11 cellular contexts compared by ENCODE assay signal in genomic region chr17:76142044-76143041, GRCh38. TPM values are rescaled to one million over a fixed set of nuclear protein-coding genes. Genes with fewer than 3 reads are reported as not detected.
DNase-seq lines count a peak whose midpoint lies in the region; ATAC-seq, FAIRE-seq and TF ChIP-seq lines count a peak whose summit lies in the region.
"Had no signal": no experiment of that assay in that cellular context is flagged by ENCODE, and none has a peak within 500 bp of the region (broad histone marks: within the 10 kb centered on the region; RNA-seq: fewer than 3 reads in every experiment).

No MANE protein-coding gene starts in this region.

- peak overlapping the region; percentile 99 for H3K4me2 ChIP-seq in astrocyte (ENCODE audit: low read length)
- H3K4me2 ChIP-seq in neural progenitor cell: peak overlapping the region; percentile 83

- H3K9me3 Mint-ChIP-seq in astrocyte (ENCODE audit: unreplicated experiment) (no peaks in the 10 kb centered on the region), neural progenitor cell (no peaks in the 10 kb centered on the region)

- peaks cover 44% of the 10 kb centered on the region for H3F3A ChIP-seq in neural progenitor cell (ENCODE audit: low read depth)

- peaks cover 7% of the 10 kb centered on the region for H3K4me1 ChIP-seq in astrocyte (ENCODE audit: insufficient read depth, low read length)
- peaks cover 49% of the 10 kb centered on the region for H3K4me1 ChIP-seq in neural progenitor cell

- H3K4me3 Mint-ChIP-seq in astrocyte (ENCODE audit: unreplicated experiment) (peak overlapping the region; percentile 80), neural progenitor cell (peak overlapping the region; percentile 85)

- FAIRE-seq in astrocyte (lab: Jason Lieb, UNC): no peak

- no peak for ATAC-seq in GM21737 (IDR thresholded peaks at IDR 0.05; ENCODE audit: unreplicated experiment)

- H4K20me1 ChIP-seq in astrocyte (ENCODE audit: insufficient read depth, low read length) (no peaks in the 10 kb centered on the region), neural progenitor cell (ENCODE audit: low read depth) (peaks cover 12% of the 10 kb centered on the region)

- H3K79me2 ChIP-seq in astrocyte (ENCODE audit: insufficient read depth, low read length): no peaks in the 10 kb centered on the region
- H3K79me2 ChIP-seq in neural progenitor cell (ENCODE audit: low read depth): no peaks in the 10 kb centered on the region

- H3K36me3 Mint-ChIP-seq in astrocyte (ENCODE audit: low read depth, unreplicated experiment) (peaks cover 2% of the 10 kb centered on the region), neural progenitor cell (peaks cover 5% of the 10 kb centered on the region)

- H3K27ac ChIP-seq in KOPT-K1 (ENCODE audit: low read depth, low read length, poor library complexity, severe bottlenecking): peak overlapping the region; percentile 74
- H3K27ac ChIP-seq in astrocyte (ENCODE audit: low read depth, low read length): no peak overlapping the region
- no peak overlapping the region for H3K27ac ChIP-seq in neural progenitor cell
- H3K27ac ChIP-seq: KMS-11, ovary had no signal

- H3K27me3 ChIP-seq in astrocyte (ENCODE audit: insufficient read depth, low read length): peaks cover 46% of the 10 kb centered on the region
- H3K27me3 ChIP-seq in neural progenitor cell: peaks cover 65% of the 10 kb centered on the region

- H3K9ac ChIP-seq in astrocyte (ENCODE audit: low read length) (no peak overlapping the region), neural progenitor cell (no peak overlapping the region)
- H3K9ac ChIP-seq: KMS-11 had no signal

- DNase-seq in D341Med (ENCODE audit: low spot score) (peak; percentile 82), astrocyte (ENCODE audit: low read depth) (no peak), neural progenitor cell (ENCODE audit: low spot score) (peak; percentile 53), NCI-H526 (lab: John Stamatoyannopoulos, UW) (no peak), NCI-H1930 (lab: John Stamatoyannopoulos, UW) (no peak), NOMO-1 treated with dmso at 0.1 percent for 144 hours (lab: John Stamatoyannopoulos, UW; ENCODE audit: unreplicated experiment) (no peak)
- DNase-seq: heart right ventricle had no signal

- H2AFZ ChIP-seq in astrocyte (ENCODE audit: low read depth, low read length) (no peak overlapping the region), neural progenitor cell (replicated peaks) (no peak overlapping the region)

- H3K4me1 Mint-ChIP-seq in astrocyte (ENCODE audit: low read depth, unreplicated experiment): peaks cover 14% of the 10 kb centered on the region
- H3K4me1 Mint-ChIP-seq in neural progenitor cell: peaks cover 60% of the 10 kb centered on the region

- peaks cover 38% of the 10 kb centered on the region for H3K27me3 Mint-ChIP-seq in astrocyte (ENCODE audit: low read depth, unreplicated experiment)
- H3K27me3 Mint-ChIP-seq in neural progenitor cell (ENCODE audit: insufficient read depth, low read depth): peaks cover 6% of the 10 kb centered on the region

- no peak for TF ChIP-seq CTCF in astrocyte (IDR thresholded peaks at IDR 0.05; ENCODE audit: insufficient read depth, low read depth, low read length)
- TF ChIP-seq CTCF in neural progenitor cell (IDR thresholded peaks at IDR 0.05): no peak

- no peak overlapping the region for H3K4me3 ChIP-seq in astrocyte (ENCODE audit: insufficient read depth, low read depth, low read length)
- peak overlapping the region; percentile 47 for H3K4me3 ChIP-seq in neural progenitor cell

- H3K36me3 ChIP-seq in KOPT-K1 (ENCODE audit: insufficient read depth, low read length) (no peaks in the 10 kb centered on the region), astrocyte (ENCODE audit: insufficient read depth, low read length) (no peaks in the 10 kb centered on the region), neural progenitor cell (no peaks in the 10 kb centered on the region)
- H3K36me3 ChIP-seq: heart right ventricle, ovary had no signal

- H3K27ac Mint-ChIP-seq in astrocyte (ENCODE audit: unreplicated experiment) (peak overlapping the region; percentile 23), neural progenitor cell (peak overlapping the region; percentile 96)

- no peaks in the 10 kb centered on the region for H3K9me3 ChIP-seq in KOPT-K1 (ENCODE audit: insufficient read depth, low read length, poor library complexity, severe bottlenecking)
- H3K9me3 ChIP-seq in astrocyte (ENCODE audit: insufficient read depth, low read depth, low read length): no peaks in the 10 kb centered on the region
- no peaks in the 10 kb centered on the region for H3K9me3 ChIP-seq in neural progenitor cell (ENCODE audit: low read depth)
- H3K9me3 ChIP-seq: heart right ventricle, ovary had no signal

RNA-seq across cellular contexts. Expression of gene FOXJ1, which starts 1.3 kb away (rescaled TPM):
- total RNA-seq in astrocyte: 0.31 and 0.48 TPM in 2 replicates
- 0.49 and 1.7 TPM in 2 replicates for total RNA-seq in neural progenitor cell (ENCODE audit: low replicate concordance)
- total RNA-seq: heart right ventricle had no signal

RNA-seq across cellular contexts. Expression of gene EXOC7, which starts 38.8 kb away (rescaled TPM):
- 145 and 154 TPM in 2 replicates for total RNA-seq in astrocyte
- total RNA-seq in neural progenitor cell (ENCODE audit: low replicate concordance): 64.3 and 72.8 TPM in 2 replicates

Comparison
In these comparisons a context has a peak if more than half of its experiments do, and no peak if none do; other contexts are left out.
1. DNase-seq: peak in D341Med (single experiment) and neural progenitor cell (single experiment); none in astrocyte (single experiment), NCI-H526 (0 of 2), NCI-H1930 (0 of 2) and NOMO-1 treated with dmso at 0.1 percent for 144 hours (single experiment).